1 cellular context compared by ENCODE assay signal in the genomic region with DNA sequence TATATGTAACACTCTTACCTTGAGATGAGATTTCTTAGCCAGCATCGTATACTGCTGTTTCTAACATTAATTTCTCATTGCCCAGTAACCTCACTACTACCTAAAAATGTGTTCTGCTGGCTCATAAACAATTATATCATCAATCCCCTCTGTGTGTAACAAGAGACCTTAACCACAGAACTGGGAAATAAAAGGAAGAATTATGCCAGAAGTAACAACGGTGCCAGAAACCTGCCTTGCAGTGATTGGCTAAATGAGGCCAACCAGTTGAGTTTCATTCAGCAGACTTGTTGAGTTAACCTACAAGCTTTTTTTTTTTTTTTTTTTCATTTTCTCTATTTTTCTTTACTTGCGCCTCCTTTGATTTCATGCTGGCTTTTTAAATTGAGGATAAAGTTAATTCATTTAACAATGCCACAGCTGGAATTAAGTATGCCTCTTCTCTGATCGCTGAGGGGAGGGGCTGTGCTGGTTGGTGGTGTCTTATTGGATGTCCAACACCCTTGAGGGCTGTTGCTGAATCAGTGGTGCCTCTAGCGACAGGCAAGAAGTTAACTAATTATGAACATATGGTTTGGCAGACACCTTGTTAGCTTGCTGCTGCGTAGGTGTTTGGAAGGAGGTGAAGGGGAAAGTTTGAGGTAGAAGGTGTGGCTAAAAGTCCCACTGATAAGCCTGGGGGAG.
TF ChIP-seq lines count a peak whose summit lies in the region.

No MANE protein-coding gene starts in this region.

TF ChIP-seq in H1, 55 proteins besides CTCF, POLR2A, EP300 and RAD21:
- TF ChIP-seq POLR2AphosphoS5 (IDR thresholded peaks at IDR 0.05; ENCODE audit: low read depth, low read length): no peak
- TF ChIP-seq ZNF274 (IDR thresholded peaks at IDR 0.05; ENCODE audit: borderline replicate concordance, extremely low read depth, low read length): no peak
- TF ChIP-seq CBX5 (IDR thresholded peaks at IDR 0.05; ENCODE audit: low read depth, low read length): no peak
- TF ChIP-seq CBX8 (IDR thresholded peaks at IDR 0.05; ENCODE audit: borderline replicate concordance, low read depth, low read length): no peak
- TF ChIP-seq PHF8 (conservative IDR thresholded peaks at IDR 0.05; ENCODE audit: low read depth, low read length): no peak
- no peak for TF ChIP-seq E2F6 (IDR thresholded peaks at IDR 0.05)
- TF ChIP-seq ASH2L (IDR thresholded peaks at IDR 0.05; ENCODE audit: low read length): no peak
- no peak for TF ChIP-seq SAP30 (IDR thresholded peaks at IDR 0.05; ENCODE audit: insufficient read depth, insufficient replicate concordance, low read length)
- TF ChIP-seq KDM4A (IDR thresholded peaks at IDR 0.05; ENCODE audit: low read depth, low read length, severe bottlenecking): no peak
- no peak for TF ChIP-seq HDAC6 (IDR thresholded peaks at IDR 0.05; ENCODE audit: low read depth, low read length)
- no peak for TF ChIP-seq USF2 (IDR thresholded peaks at IDR 0.05; ENCODE audit: low read length)
- TF ChIP-seq TCF12 (IDR thresholded peaks at IDR 0.05; ENCODE audit: low read depth, low read length): no peak
- no peak for TF ChIP-seq BRCA1 (IDR thresholded peaks at IDR 0.05; ENCODE audit: low read depth, low read length)
- TF ChIP-seq NRF1 (IDR thresholded peaks at IDR 0.05; ENCODE audit: low read depth, low read length): no peak
- no peak for TF ChIP-seq SP2 (IDR thresholded peaks at IDR 0.05; ENCODE audit: low read length)
- no peak for TF ChIP-seq BACH1 (IDR thresholded peaks at IDR 0.05; ENCODE audit: low read length)
- TF ChIP-seq CREB1 (IDR thresholded peaks at IDR 0.05): no peak
- TF ChIP-seq TAF7 (optimal IDR thresholded peaks at IDR 0.05; ENCODE audit: borderline replicate concordance, low read depth, low read length): no peak
